Comparison of ENCODE assay signal across 23 cellular contexts in genomic region chr11:13280777-13281176, GRCh38. TPM values are rescaled to one million over a fixed set of nuclear protein-coding genes. Genes with fewer than 3 reads are reported as not detected.
DNase-seq lines count a peak whose midpoint lies in the region; ATAC-seq, FAIRE-seq and TF ChIP-seq lines count a peak whose summit lies in the region.
"Had no signal": no experiment of that assay in that cellular context is flagged by ENCODE, and none has a peak within 500 bp of the region (broad histone marks: within the 10 kb centered on the region; RNA-seq: fewer than 3 reads in every experiment).

No MANE protein-coding gene starts in this region.

- H2AFZ ChIP-seq in astrocyte (ENCODE audit: low read depth, low read length): no peak overlapping the region

- no peak for FAIRE-seq in astrocyte (lab: Jason Lieb, UNC)
- FAIRE-seq: A549, bronchial epithelial cell, K562 had no signal

- H3K9ac ChIP-seq in astrocyte (ENCODE audit: low read length): no peak overlapping the region

- peaks cover 70% of the 10 kb centered on the region for H3K79me2 ChIP-seq in astrocyte (ENCODE audit: insufficient read depth, low read length)

- H3K36me3 Mint-ChIP-seq in activated CD8-positive, alpha-beta memory T cell treated with anti-CD3 and anti-CD28 coated beads, Interleukin-2, amount 10 ng/mL, durations not matched to agents 7 days and 5 days: peaks cover 30% of the 10 kb centered on the region
- H3K36me3 Mint-ChIP-seq in astrocyte (ENCODE audit: low read depth, unreplicated experiment): no peaks in the 10 kb centered on the region
- peaks cover 27% of the 10 kb centered on the region for H3K36me3 Mint-ChIP-seq in activated CD4-positive, alpha-beta memory T cell treated with anti-CD3 and anti-CD28 coated beads, Interleukin-2, amount 10 ng/mL, durations not matched to agents 7 days and 5 days (ENCODE audit: low read depth)

- POLR2A ChIA-PET in activated CD4-positive, alpha-beta memory T cell treated with anti-CD3 and anti-CD28 coated beads, Interleukin-2, amount 10 ng/mL, durations not matched to agents 7 days and 5 days (lab: Charles Lee): interaction anchor here (2.6 to 3.7 kb wide), 2 partner anchors 10 to 18 kb away, joined by 10 to 23 read pairs; no protein-coding TSS in a partner anchor

- no peak overlapping the region for H3K27ac ChIP-seq in astrocyte (ENCODE audit: low read depth, low read length)
- H3K27ac ChIP-seq in psoas muscle: peak overlapping the region; percentile 1
- H3K27ac ChIP-seq: A549, heart right ventricle, RWPE1, uterus had no signal

- peak overlapping the region; percentile 92 for H3K4me3 Mint-ChIP-seq in activated CD8-positive, alpha-beta memory T cell treated with anti-CD3 and anti-CD28 coated beads, Interleukin-2, amount 10 ng/mL, durations not matched to agents 7 days and 5 days
- peak overlapping the region; percentile 51 for H3K4me3 Mint-ChIP-seq in astrocyte (ENCODE audit: unreplicated experiment)
- H3K4me3 Mint-ChIP-seq in activated CD4-positive, alpha-beta memory T cell treated with anti-CD3 and anti-CD28 coated beads, Interleukin-2, amount 10 ng/mL, durations not matched to agents 7 days and 5 days: no peak overlapping the region

- peak overlapping the region; percentile 85 for H3K27ac Mint-ChIP-seq in activated CD8-positive, alpha-beta memory T cell treated with anti-CD3 and anti-CD28 coated beads, Interleukin-2, amount 10 ng/mL, durations not matched to agents 7 days and 5 days
- H3K27ac Mint-ChIP-seq in astrocyte (ENCODE audit: unreplicated experiment): no peak overlapping the region
- no peak overlapping the region for H3K27ac Mint-ChIP-seq in activated CD4-positive, alpha-beta memory T cell treated with anti-CD3 and anti-CD28 coated beads, Interleukin-2, amount 10 ng/mL, durations not matched to agents 7 days and 5 days

- 47 to 55% (median 51%) methylated on average over 3 of the region's 3 CpGs for WGBS in psoas muscle, 3 donors

- intact Hi-C loops in psoas muscle (cut with DNase I): no loop called here

- H3K36me3 ChIP-seq in H7 (replicated peaks; ENCODE audit: control insufficient read depth, insufficient read depth, low read length): no peaks in the 10 kb centered on the region
- no peaks in the 10 kb centered on the region for H3K36me3 ChIP-seq in astrocyte (ENCODE audit: insufficient read depth, low read length)
- no peaks in the 10 kb centered on the region for H3K36me3 ChIP-seq in psoas muscle (ENCODE audit: insufficient read depth in 1 of 2, low read depth in 1 of 2)
- H3K36me3 ChIP-seq: heart right ventricle, uterus had no signal

- peaks cover 16% of the 10 kb centered on the region for H3K4me1 ChIP-seq in astrocyte (ENCODE audit: insufficient read depth, low read length)
- H3K4me1 ChIP-seq in psoas muscle: peaks cover 57% of the 10 kb centered on the region

- H4K20me1 ChIP-seq in astrocyte (ENCODE audit: insufficient read depth, low read length): peaks cover 69% of the 10 kb centered on the region

- H3K27me3 Mint-ChIP-seq in activated CD8-positive, alpha-beta memory T cell treated with anti-CD3 and anti-CD28 coated beads, Interleukin-2, amount 10 ng/mL, durations not matched to agents 7 days and 5 days: peaks cover 7% of the 10 kb centered on the region
- peaks cover 4% of the 10 kb centered on the region for H3K27me3 Mint-ChIP-seq in astrocyte (ENCODE audit: low read depth, unreplicated experiment)
- peaks cover 5% of the 10 kb centered on the region for H3K27me3 Mint-ChIP-seq in activated CD4-positive, alpha-beta memory T cell treated with anti-CD3 and anti-CD28 coated beads, Interleukin-2, amount 10 ng/mL, durations not matched to agents 7 days and 5 days

- TF ChIP-seq CTCF in astrocyte (IDR thresholded peaks at IDR 0.05; ENCODE audit: insufficient read depth, low read depth, low read length) (no peak), psoas muscle (IDR thresholded peaks at IDR 0.05) (no peak)

- H3K4me2 ChIP-seq in astrocyte (ENCODE audit: low read length): no peak overlapping the region
- H3K4me2 ChIP-seq: A549 had no signal

- peaks cover 42% of the 10 kb centered on the region for H3K27me3 ChIP-seq in H7 (ENCODE audit: control insufficient read depth, insufficient read depth, low read length)
- peaks cover 10% of the 10 kb centered on the region for H3K27me3 ChIP-seq in astrocyte (ENCODE audit: insufficient read depth, low read length)
- H3K27me3 ChIP-seq in psoas muscle (ENCODE audit: insufficient read depth in 3 of 3, low read length in 2 of 3): no peaks in the 10 kb centered on the region
- H3K27me3 ChIP-seq: heart right ventricle, uterus had no signal

- no peak for ATAC-seq in activated CD8-positive, alpha-beta memory T cell treated with anti-CD3 and anti-CD28 coated beads, Interleukin-2, amount 10 ng/mL, durations not matched to agents 7 days and 5 days
- no peak for ATAC-seq in psoas muscle
- ATAC-seq in HG03432 (IDR thresholded peaks at IDR 0.05; ENCODE audit: unreplicated experiment): no peak
- no peak for ATAC-seq in HG03175 (IDR thresholded peaks at IDR 0.05; ENCODE audit: unreplicated experiment)
- ATAC-seq: A549, heart right ventricle, K562, left ventricle myocardium superior had no signal

- no peak for DNase-seq in activated CD8-positive, alpha-beta memory T cell treated with anti-CD3 and anti-CD28 coated beads, Interleukin-2, amount 10 ng/mL, durations not matched to agents 7 days and 5 days
- DNase-seq in activated CD8-positive, alpha-beta memory T cell treated with anti-CD3 and anti-CD28 coated beads, Interleukin-2, amount 50 U/mL, for 4 hours: no peak
- DNase-seq in H7 (peak; percentile 4), astrocyte (ENCODE audit: low read depth) (no peak), psoas muscle (no peak)
- DNase-seq in activated CD4-positive, alpha-beta memory T cell treated with anti-CD3 and anti-CD28 coated beads, Interleukin-2, amount 10 ng/mL, durations not matched to agents 7 days and 5 days: no peak
- DNase-seq: C1 segment of cervical spinal cord; cortex of kidney; DMS153; GDM1; heart right ventricle; left ventricle myocardium superior; NCI-H146; NCI-H2171; NCI-H524 treated with DMSO at 0.1 percent for 48 hours; stimulated activated CD4-positive, alpha-beta T cell treated with anti-CD3 and anti-CD28 coated beads, Interleukin-4, amount 100 ng/mL, for 24 hours; uterus had no signal

- CTCF ChIA-PET in activated CD8-positive, alpha-beta memory T cell treated with anti-CD3 and anti-CD28 coated beads, Interleukin-2, amount 10 ng/mL, durations not matched to agents 7 days and 5 days (lab: Charles Lee): interaction anchor here (1.7 to 4.5 kb wide), 3 partner anchors 17 to 57 kb away, joined by 6 to 58 read pairs (median 20); no protein-coding TSS in a partner anchor
- CTCF ChIA-PET in activated CD4-positive, alpha-beta memory T cell treated with anti-CD3 and anti-CD28 coated beads, Interleukin-2, amount 10 ng/mL, durations not matched to agents 7 days and 5 days (lab: Charles Lee): interaction anchor here (1.1 to 2.9 kb wide), 3 partner anchors 54 to 183 kb away, joined by 4 to 26 read pairs (median 14); partner anchors contain the start of gene BTBD10

- no peaks in the 10 kb centered on the region for H3K9me3 ChIP-seq in astrocyte (ENCODE audit: insufficient read depth, low read depth, low read length)
- no peaks in the 10 kb centered on the region for H3K9me3 ChIP-seq in psoas muscle
- H3K9me3 ChIP-seq: A549, heart right ventricle, uterus had no signal

- no peak overlapping the region for H3K4me3 ChIP-seq in H7 (ENCODE audit: insufficient read depth, low read depth, low read length)
- no peak overlapping the region for H3K4me3 ChIP-seq in astrocyte (ENCODE audit: insufficient read depth, low read depth, low read length)
- peak overlapping the region; percentile 8 for H3K4me3 ChIP-seq in psoas muscle
- H3K4me3 ChIP-seq: A549, heart right ventricle, K562, uterus had no signal

- no peaks in the 10 kb centered on the region for H3K9me3 Mint-ChIP-seq in activated CD8-positive, alpha-beta memory T cell treated with anti-CD3 and anti-CD28 coated beads, Interleukin-2, amount 10 ng/mL, durations not matched to agents 7 days and 5 days (ENCODE audit: low read depth)
- H3K9me3 Mint-ChIP-seq in astrocyte (ENCODE audit: unreplicated experiment): no peaks in the 10 kb centered on the region
- no peaks in the 10 kb centered on the region for H3K9me3 Mint-ChIP-seq in activated CD4-positive, alpha-beta memory T cell treated with anti-CD3 and anti-CD28 coated beads, Interleukin-2, amount 10 ng/mL, durations not matched to agents 7 days and 5 days

- peaks cover 71% of the 10 kb centered on the region for H3K4me1 Mint-ChIP-seq in activated CD8-positive, alpha-beta memory T cell treated with anti-CD3 and anti-CD28 coated beads, Interleukin-2, amount 10 ng/mL, durations not matched to agents 7 days and 5 days
- peaks cover 21% of the 10 kb centered on the region for H3K4me1 Mint-ChIP-seq in astrocyte (ENCODE audit: low read depth, unreplicated experiment)
- H3K4me1 Mint-ChIP-seq in activated CD4-positive, alpha-beta memory T cell treated with anti-CD3 and anti-CD28 coated beads, Interleukin-2, amount 10 ng/mL, durations not matched to agents 7 days and 5 days: peaks cover 74% of the 10 kb centered on the region

RNA-seq across cellular contexts. Expression of gene BMAL1, which starts 3.2 kb away (rescaled TPM):
- 10 to 100 TPM; 56.8 to 81.8 TPM for total RNA-seq in activated CD8-positive, alpha-beta memory T cell treated with anti-CD3 and anti-CD28 coated beads, Interleukin-2, amount 10 ng/mL, durations not matched to agents 7 days and 5 days
- total RNA-seq in H7 (2014; rRNA removed; shearing (Covaris generic)): 3.8 and 5.0 TPM in 2 replicates
- total RNA-seq in astrocyte (21.1 and 26.9 TPM in 2 replicates), psoas muscle (10 to 100 TPM; 15.1 to 35.4 (median 23.4) TPM)
- 10 to 100 TPM in 2 of 3 donors, 1 to 10 TPM in 1; 7.4 to 34.6 (median 28.2) TPM for polyA plus RNA-seq in psoas muscle
- 10 to 100 TPM; 36.0 to 41.0 TPM for total RNA-seq in activated CD4-positive, alpha-beta memory T cell treated with anti-CD3 and anti-CD28 coated beads, Interleukin-2, amount 10 ng/mL, durations not matched to agents 7 days and 5 days
